In the genomic region with DNA sequence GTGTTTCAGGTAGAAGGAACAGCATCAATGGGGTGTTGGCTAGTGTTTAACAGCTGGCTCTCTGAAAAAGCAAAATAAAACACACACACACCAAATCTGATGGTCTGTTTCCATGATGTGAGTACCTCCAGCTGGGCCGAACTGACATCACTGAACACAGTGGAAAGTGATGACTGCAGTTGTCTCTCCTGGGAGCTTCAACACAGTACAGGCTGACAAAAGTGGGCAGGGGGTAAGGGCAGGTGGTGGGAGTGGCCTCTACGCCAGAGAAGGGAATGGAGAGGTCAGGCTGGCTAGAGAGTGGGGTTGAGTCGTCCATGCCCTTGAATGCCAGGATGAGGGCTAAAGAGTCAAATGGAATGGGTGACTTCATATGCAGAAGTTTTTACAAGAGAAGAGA, we compare ENCODE assay signal across 19 cellular contexts. TPM values are rescaled to one million over a fixed set of nuclear protein-coding genes. Genes with fewer than 3 reads are reported as not detected.
DNase-seq lines count a peak whose midpoint lies in the region; ATAC-seq, FAIRE-seq and TF ChIP-seq lines count a peak whose summit lies in the region.
"Had no signal": no experiment of that assay in that cellular context is flagged by ENCODE, and none has a peak within 500 bp of the region (broad histone marks: within the 10 kb centered on the region; RNA-seq: fewer than 3 reads in every experiment).

No MANE protein-coding gene starts in this region.

- no peaks in the 10 kb centered on the region for H3K23me2 ChIP-seq in H1 (ENCODE audit: low read depth, low read length)

- H3K4me3 Mint-ChIP-seq in stimulated activated naive CD8-positive, alpha-beta T cell treated with anti-CD3 and anti-CD28 coated beads, Interleukin-15, Interleukin-2, amounts not matched to agents 100 ng/mL and 50 ng/mL, for 24 hours: no peak overlapping the region
- H3K4me3 Mint-ChIP-seq: CD4-positive, alpha-beta memory T cell; HFFc6 had no signal

- no peak for TF ChIP-seq CTCF in H1 (IDR thresholded peaks at IDR 0.05; ENCODE audit: control extremely low read depth in 1 of 3, insufficient read depth in 1 of 3, low read depth in 1 of 3, low read length in 3 of 3)
- no peak for TF ChIP-seq CTCF in parathyroid adenoma (IDR thresholded peaks at IDR 0.05)

- H3K4me2 ChIP-seq in H1 (ENCODE audit: insufficient read depth in 1 of 2, low read depth in 2 of 2, low read length in 2 of 2): no peak overlapping the region
- no peak overlapping the region for H3K4me2 ChIP-seq in parathyroid adenoma (ENCODE audit: low read length)

- H2BK120ac ChIP-seq in H1 (replicated peaks; ENCODE audit: low read depth, low read length): no peak overlapping the region

- no peak overlapping the region for H3K9ac ChIP-seq in H1 (replicated peaks in 1 of 4; ENCODE audit: extremely low read depth in 1 of 4, low read depth in 3 of 4, low read length in 3 of 4)
- H3K9ac ChIP-seq in parathyroid adenoma: no peak overlapping the region

- no peaks in the 10 kb centered on the region for H3K36me3 Mint-ChIP-seq in stimulated activated naive CD8-positive, alpha-beta T cell treated with anti-CD3 and anti-CD28 coated beads, Interleukin-15, Interleukin-2, amounts not matched to agents 100 ng/mL and 50 ng/mL, for 24 hours (ENCODE audit: low read depth)
- H3K36me3 Mint-ChIP-seq: CD4-positive, alpha-beta memory T cell had no signal

- H3K4me1 ChIP-seq in H1 (replicated peaks in 1 of 4; ENCODE audit: control insufficient read depth in 3 of 4, insufficient read depth in 4 of 4, low read length in 3 of 4) (peaks cover 0 to 3% (median 2%) of the 10 kb centered on the region in 4 experiments; a peak in 4 of 7 replicates), parathyroid adenoma (peaks cover 8% of the 10 kb centered on the region)

- no peak overlapping the region for H2BK15ac ChIP-seq in H1 (ENCODE audit: low read length)

- H3K9me3 Mint-ChIP-seq in stimulated activated naive CD8-positive, alpha-beta T cell treated with anti-CD3 and anti-CD28 coated beads, Interleukin-15, Interleukin-2, amounts not matched to agents 100 ng/mL and 50 ng/mL, for 24 hours: no peaks in the 10 kb centered on the region
- H3K9me3 Mint-ChIP-seq: CD4-positive, alpha-beta memory T cell; HFFc6 had no signal

- H3K27ac Mint-ChIP-seq in stimulated activated naive CD8-positive, alpha-beta T cell treated with anti-CD3 and anti-CD28 coated beads, Interleukin-15, Interleukin-2, amounts not matched to agents 100 ng/mL and 50 ng/mL, for 24 hours: peak overlapping the region; percentile 29
- H3K27ac Mint-ChIP-seq: HFFc6 had no signal

- H3K27me3 ChIP-seq in H1 (replicated peaks in 1 of 4; ENCODE audit: control insufficient read depth in 3 of 4, extremely low read depth in 1 of 4, insufficient read depth in 3 of 4, low read length in 3 of 4): no peaks in the 10 kb centered on the region
- H3K27me3 ChIP-seq in parathyroid adenoma (ENCODE audit: control insufficient read depth, insufficient read depth, low read length): no peaks in the 10 kb centered on the region

- H4K91ac ChIP-seq in H1 (replicated peaks; ENCODE audit: insufficient read length, low read length): no peak overlapping the region

- no peaks in the 10 kb centered on the region for H4K20me1 ChIP-seq in H1 (replicated peaks in 1 of 2; ENCODE audit: control insufficient read depth in 1 of 2, insufficient read depth in 2 of 2, low read length in 2 of 2)

- POLR2A ChIA-PET in H1 (lab: Charles Lee; ENCODE audit: partially characterized antibody): no interaction called here

- WGBS in H1 (ENCODE audit: extremely low coverage in 1 of 2, insufficient coverage in 1 of 2, insufficient read length in 1 of 2, insufficient replicate concordance in 2 of 2, low coverage in 1 of 2, low lambda C conversion rate in 2 of 2, missing lambda C conversion rate in 1 of 2), 2 experiments: 81% methylated on average over 3 of the region's 3 CpGs; no CpG with 5 or more reads in 1 of the 2 experiments

- no peak overlapping the region; the same call in 1 of the 2 replicates for H2AFZ ChIP-seq in H1 (ENCODE audit: low read length)
- H2AFZ ChIP-seq in parathyroid adenoma: peak overlapping the region; percentile 11

- H3K14ac ChIP-seq in H1 (ENCODE audit: insufficient read length): no peak overlapping the region

- no peak overlapping the region for H3K4ac ChIP-seq in H1 (replicated peaks; ENCODE audit: insufficient read length, low read depth, low read length)

- TF ChIP-seq RAD21 in H1 (IDR thresholded peaks at IDR 0.05 in 1 of 2, conservative IDR thresholded peaks at IDR 0.05 in 1 of 2; ENCODE audit: low read depth in 2 of 2, low read length in 2 of 2): no peak

- no peaks in the 10 kb centered on the region for H3K36me3 ChIP-seq in H1 (ENCODE audit: control insufficient read depth in 2 of 4, insufficient read depth in 4 of 4, low read length in 3 of 4)
- H3K36me3 ChIP-seq in parathyroid adenoma (ENCODE audit: control insufficient read depth, insufficient read depth, low read length): no peaks in the 10 kb centered on the region
- H3K36me3 ChIP-seq: HAP-1 had no signal

- no peaks in the 10 kb centered on the region for H3K79me1 ChIP-seq in H1 (ENCODE audit: low read depth, low read length)

- H3K27me3 Mint-ChIP-seq in stimulated activated naive CD8-positive, alpha-beta T cell treated with anti-CD3 and anti-CD28 coated beads, Interleukin-15, Interleukin-2, amounts not matched to agents 100 ng/mL and 50 ng/mL, for 24 hours: no peaks in the 10 kb centered on the region
- H3K27me3 Mint-ChIP-seq: CD4-positive, alpha-beta memory T cell had no signal

- H3K4me1 Mint-ChIP-seq in stimulated activated naive CD8-positive, alpha-beta T cell treated with anti-CD3 and anti-CD28 coated beads, Interleukin-15, Interleukin-2, amounts not matched to agents 100 ng/mL and 50 ng/mL, for 24 hours (ENCODE audit: low read depth): peaks cover 7% of the 10 kb centered on the region

- no peak overlapping the region for H4K5ac ChIP-seq in H1 (ENCODE audit: insufficient read length, low read depth, low read length)

- H3K23ac ChIP-seq in H1 (ENCODE audit: insufficient read length): no peak overlapping the region

- H3K56ac ChIP-seq in H1 (replicated peaks; ENCODE audit: insufficient read length, low read depth, low read length): no peak overlapping the region

- TF ChIP-seq EP300 in H1 (IDR thresholded peaks at IDR 0.05; ENCODE audit: borderline replicate concordance in 1 of 2, low read depth in 2 of 2, low read length in 2 of 2): no peak

- TF ChIP-seq POLR2A in H1 (IDR thresholded peaks at IDR 0.05; ENCODE audit: control extremely low read depth in 1 of 2, low read depth in 2 of 2, low read length in 2 of 2): no peak

- no peak overlapping the region for H4K8ac ChIP-seq in H1 (ENCODE audit: extremely low read depth, insufficient read depth, low read length)

- H3K27ac ChIP-seq in H1 (ENCODE audit: low read depth, low read length): no peak overlapping the region
- H3K27ac ChIP-seq in parathyroid adenoma: no peak overlapping the region
- H3K27ac ChIP-seq: C4-2B had no signal

- FAIRE-seq in H1 (lab: Jason Lieb, UNC): peak; percentile 24
- FAIRE-seq: GM12891, HTR-8/SVneo, K562 had no signal

- CTCF ChIA-PET in H1 (lab: Charles Lee; ENCODE audit: partially characterized antibody): interaction anchor here (0.6 to 3.5 kb wide), 12 partner anchors 10 to 321 kb away, joined by 3 to 34 read pairs (median 7); no protein-coding TSS in a partner anchor

- no peak for ATAC-seq in stimulated activated naive CD8-positive, alpha-beta T cell treated with anti-CD3 and anti-CD28 coated beads, Interleukin-15, Interleukin-2, amounts not matched to agents 100 U/mL and 50 U/mL, for 24 hours
- no peak for ATAC-seq in GM19351 (IDR thresholded peaks at IDR 0.05; ENCODE audit: unreplicated experiment)
- ATAC-seq: K562 had no signal

- no peak overlapping the region for H2BK5ac ChIP-seq in H1 (ENCODE audit: low read depth, low read length)

- H2AK5ac ChIP-seq in H1 (ENCODE audit: low read depth, low read length): no peak overlapping the region

- no peak overlapping the region for H2BK20ac ChIP-seq in H1 (ENCODE audit: low read length)

- no peak overlapping the region for H2BK12ac ChIP-seq in H1 (ENCODE audit: low read depth, low read length)

- DNase-seq in stimulated activated naive CD8-positive, alpha-beta T cell treated with anti-CD3 and anti-CD28 coated beads, Interleukin-15, Interleukin-2, amounts not matched to agents 100 U/mL and 50 U/mL, for 24 hours: no peak
- DNase-seq in H1 (ENCODE audit: low read depth in 1 of 2, low spot score in 2 of 2) (no peak), kidney tubule cell (ENCODE audit: low spot score) (no peak)
- DNase-seq in NK-92 treated with Interleukin-12 subunit alpha and Interleukin-12 subunit beta, amount 100 ng/mL, for 24 hours (lab: John Stamatoyannopoulos, UW): no peak
- DNase-seq: ACHN; CD4-positive, alpha-beta memory T cell; DMS79; GOT3; HFFc6 had no signal

- H3K4me3 ChIP-seq in H1 (ENCODE audit: extremely low read depth in 1 of 4, insufficient read depth in 2 of 4, low read depth in 3 of 4, low read length in 4 of 4): no peak overlapping the region
- H3K4me3 ChIP-seq in parathyroid adenoma (ENCODE audit: low read depth, low read length): no peak overlapping the region
- H3K4me3 ChIP-seq: HAP-1, K562 had no signal

- H3K18ac ChIP-seq in H1 (ENCODE audit: extremely low read depth, low read length): no peak overlapping the region

- H3K79me2 ChIP-seq in H1 (ENCODE audit: control insufficient read depth in 1 of 2, insufficient read depth in 2 of 2, low read length in 2 of 2) (no peaks in the 10 kb centered on the region), parathyroid adenoma (no peaks in the 10 kb centered on the region)

- H3K9me3 ChIP-seq in H1 (ENCODE audit: insufficient read depth in 2 of 2, low read depth in 1 of 2, low read length in 1 of 2) (no peaks in the 10 kb centered on the region), parathyroid adenoma (ENCODE audit: control insufficient read depth, low read length) (no peaks in the 10 kb centered on the region)
- H3K9me3 ChIP-seq: HAP-1 had no signal

RNA-seq across cellular contexts. Expression of a gene that starts 8.0 kb away (rescaled TPM):
- total RNA-seq in H1 (2021; fragmentation: NEBNext Ultra II Directional; extraction: Animal tissue kit (Norgen Biotek cat#: 25700)): not detected in 2 replicates
- polyA plus RNA-seq in H1 (2011; rRNA removed): 0.02 TPM in 1 of 2 replicates, not detected in the other
- polyA plus RNA-seq in H1 (2011; cell fraction: cytosol; rRNA removed): 0.08 TPM
- polyA plus RNA-seq in H1 (2011; cell fraction: nucleus; rRNA removed): not detected
- polyA plus RNA-seq in H1 (2012, experiment 1 of 2): 0.50 TPM in 1 of 4 replicates, not detected in the others
- not detected for polyA plus RNA-seq in H1 (2012, experiment 2 of 2)
- polyA plus RNA-seq in H1 (2013, experiment 1 of 2): 0.02 TPM
- not detected for polyA plus RNA-seq in H1 (2013, experiment 2 of 2)
- not detected in 2 replicates for polyA minus RNA-seq in H1 (2011; rRNA and poly(A)+ RNA removed)
- polyA minus RNA-seq in H1 (2011; cell fraction: cytosol; rRNA and poly(A)+ RNA removed): not detected
- polyA minus RNA-seq in H1 (2011; cell fraction: nucleus; rRNA and poly(A)+ RNA removed): not detected
- total RNA-seq: A172; CD4-positive, alpha-beta memory T cell; G401; HFFc6; K562 had no signal
- polyA plus RNA-seq: CD4-positive, alpha-beta memory T cell; K562 had no signal

RNA-seq across cellular contexts. Expression of a gene that starts 46.0 kb away (rescaled TPM):
- total RNA-seq in H1 (2021; fragmentation: NEBNext Ultra II Directional; extraction: Animal tissue kit (Norgen Biotek cat#: 25700)): 22.3 and 23.7 TPM in 2 replicates
- polyA plus RNA-seq in H1 (2011; rRNA removed): 9.2 and 12.3 TPM in 2 replicates
- 18.5 TPM for polyA plus RNA-seq in H1 (2011; cell fraction: cytosol; rRNA removed)
- polyA plus RNA-seq in H1 (2011; cell fraction: nucleus; rRNA removed): 18.9 TPM
- 14.1 to 23.5 TPM (median 18.3 TPM) in 4 replicates for polyA plus RNA-seq in H1 (2012, experiment 1 of 2)
- 11.5 TPM for polyA plus RNA-seq in H1 (2012, experiment 2 of 2)
- 17.1 TPM for polyA plus RNA-seq in H1 (2013, experiment 1 of 2)
- 16.8 TPM for polyA plus RNA-seq in H1 (2013, experiment 2 of 2)
- polyA minus RNA-seq in H1 (2011; rRNA and poly(A)+ RNA removed): 7.4 and 9.7 TPM in 2 replicates
- 11.4 TPM for polyA minus RNA-seq in H1 (2011; cell fraction: cytosol; rRNA and poly(A)+ RNA removed)
- polyA minus RNA-seq in H1 (2011; cell fraction: nucleus; rRNA and poly(A)+ RNA removed): 11.0 TPM
